Comparison of ENCODE assay signal across 17 cellular contexts in the genomic region with DNA sequence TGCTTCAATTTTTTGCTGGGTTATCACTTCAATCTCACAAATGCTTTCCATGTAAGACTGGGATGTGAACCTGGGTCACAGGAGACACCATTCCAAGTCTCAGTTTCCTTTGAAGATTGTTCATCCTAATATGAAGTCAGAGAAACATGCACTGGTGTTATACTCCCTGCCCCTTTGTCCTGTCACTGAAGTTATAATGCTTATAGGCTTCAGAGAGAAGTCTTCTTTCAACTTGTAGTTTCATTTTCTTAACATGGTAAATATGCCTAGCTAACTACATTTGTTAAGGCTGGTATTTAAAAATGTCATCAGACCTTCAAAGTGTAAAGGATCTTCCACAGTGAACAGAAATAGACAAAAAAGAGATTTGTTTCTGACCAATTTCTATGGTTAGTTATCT.
DNase-seq lines count a peak whose midpoint lies in the region; ATAC-seq and TF ChIP-seq lines count a peak whose summit lies in the region.
"Had no signal": no experiment of that assay in that cellular context is flagged by ENCODE, and none has a peak within 500 bp of the region (broad histone marks: within the 10 kb centered on the region; RNA-seq: fewer than 3 reads in every experiment).

No MANE protein-coding gene starts in this region.

- H3K4me1 ChIP-seq in MM.1S (ENCODE audit: low read length) (no peaks in the 10 kb centered on the region), right lobe of liver (no peaks in the 10 kb centered on the region)
- H3K4me1 ChIP-seq: A549; BLaER1 treated with 17β-estradiol and CSF1 and Interleukin-3, amounts not matched to agents 10 nM and 100 nM; Caco-2 had no signal

- H3K27me3 ChIP-seq in MM.1S (replicated peaks; ENCODE audit: insufficient read depth, low read length) (no peaks in the 10 kb centered on the region), right lobe of liver (no peaks in the 10 kb centered on the region)
- H3K27me3 ChIP-seq: BLaER1 treated with 17β-estradiol and CSF1 and Interleukin-3, amounts not matched to agents 10 nM and 100 nM had no signal

- H4K20me1 ChIP-seq in MM.1S (ENCODE audit: insufficient read depth, low read length): no peaks in the 10 kb centered on the region; the same call in 1 of the 2 replicates
- H4K20me1 ChIP-seq: BLaER1 treated with 17β-estradiol and CSF1 and Interleukin-3, amounts not matched to agents 10 nM and 100 nM had no signal

- TF ChIP-seq POLR2A in right lobe of liver (IDR thresholded peaks at IDR 0.05): no peak

- H3K4me2 ChIP-seq in MM.1S (ENCODE audit: low read depth, low read length): peak overlapping the region; percentile 46; the same call in 1 of the 2 replicates
- H3K4me2 ChIP-seq: A549; BLaER1 treated with 17β-estradiol and CSF1 and Interleukin-3, amounts not matched to agents 10 nM and 100 nM had no signal

- H3K4me3 ChIP-seq in MM.1S (ENCODE audit: low read length) (no peak overlapping the region), right lobe of liver (no peak overlapping the region)
- H3K4me3 ChIP-seq: A549; BLaER1 treated with 17β-estradiol and CSF1 and Interleukin-3, amounts not matched to agents 10 nM and 100 nM had no signal

- H3K27ac ChIP-seq in MM.1S (ENCODE audit: low read length) (peak overlapping the region; percentile 9; the same call in 1 of the 2 replicates), right lobe of liver (no peak overlapping the region)
- H3K27ac ChIP-seq: 22Rv1; A549; BLaER1 treated with 17β-estradiol and CSF1 and Interleukin-3, amounts not matched to agents 10 nM and 100 nM; C4-2B had no signal

- DNase-seq in MM.1S (peak; percentile 15), OCI-M1 (lab: John Stamatoyannopoulos, UW) (peak; percentile 15), NCI-H2171 treated with DMSO at 0.1 percent for 48 hours (lab: John Stamatoyannopoulos, UW) (no peak), right lobe of liver (no peak)
- DNase-seq: AML-193; Caco-2; Calu3; CD4-positive, alpha-beta T cell; CD8-positive, alpha-beta T cell; DMS79 treated with DMSO at 0.1 percent for 48 hours; GF-D8 had no signal

- TF ChIP-seq CTCF in MM.1S (IDR thresholded peaks at IDR 0.05; ENCODE audit: low read length): no peak
- no peak for TF ChIP-seq CTCF in right lobe of liver (IDR thresholded peaks at IDR 0.05)

- H3K9ac ChIP-seq in MM.1S (ENCODE audit: low read length): no peak overlapping the region
- H3K9ac ChIP-seq: BLaER1 treated with 17β-estradiol and CSF1 and Interleukin-3, amounts not matched to agents 10 nM and 100 nM had no signal

- H3K9me2 ChIP-seq in MM.1S (replicated peaks; ENCODE audit: insufficient read depth, low read length): no peaks in the 10 kb centered on the region

- peak overlapping the region; percentile 8; the same call in 1 of the 2 replicates for H2AFZ ChIP-seq in MM.1S (ENCODE audit: low read length)

- intact Hi-C loops in right lobe of liver (cut with DNase I): no loop called here

- H3F3A ChIP-seq in MM.1S (ENCODE audit: insufficient read depth, low read length): no peaks in the 10 kb centered on the region

- peak; percentile 68 for ATAC-seq in GM18498 (IDR thresholded peaks at IDR 0.05; ENCODE audit: unreplicated experiment)
- ATAC-seq in GM18861 (IDR thresholded peaks at IDR 0.05; ENCODE audit: unreplicated experiment): no peak
- no peak for ATAC-seq in right lobe of liver
- ATAC-seq: A549; CD8-positive, alpha-beta T cell had no signal

- H3K36me3 ChIP-seq in MM.1S (replicated peaks; ENCODE audit: insufficient read depth, low read length) (no peaks in the 10 kb centered on the region), right lobe of liver (no peaks in the 10 kb centered on the region)
- H3K36me3 ChIP-seq: BLaER1 treated with 17β-estradiol and CSF1 and Interleukin-3, amounts not matched to agents 10 nM and 100 nM had no signal

- H3K79me2 ChIP-seq in MM.1S (ENCODE audit: low read length): no peaks in the 10 kb centered on the region

- H3K9me3 ChIP-seq in MM.1S (replicated peaks; ENCODE audit: insufficient read depth, low read length) (no peaks in the 10 kb centered on the region), right lobe of liver (no peaks in the 10 kb centered on the region)
- H3K9me3 ChIP-seq: A549; BLaER1 treated with 17β-estradiol and CSF1 and Interleukin-3, amounts not matched to agents 10 nM and 100 nM; Caco-2 had no signal

Comparison
In these comparisons a context has a peak if more than half of its experiments do, and no peak if none do; other contexts are left out.
1. DNase-seq: peak in MM.1S (single experiment) and OCI-M1 (single experiment); none in NCI-H2171 treated with DMSO at 0.1 percent for 48 hours (single experiment) and right lobe of liver (0 of 3).